In genomic region chr11:65084598-65085375, GRCh38 we compare ENCODE assay signal across 8 cellular contexts. TPM values are rescaled to one million over a fixed set of nuclear protein-coding genes. Genes with fewer than 3 reads are reported as not detected.
DNase-seq lines count a peak whose midpoint lies in the region; TF ChIP-seq lines count a peak whose summit lies in the region.

No MANE protein-coding gene starts in this region.

- peaks cover 6% of the 10 kb centered on the region; the same call in 1 of the 2 replicates for H3K36me3 ChIP-seq in Loucy (ENCODE audit: insufficient read depth, low read length)
- H3K36me3 ChIP-seq in endocrine pancreas (ENCODE audit: control insufficient read depth, insufficient read depth, low read length): no peaks in the 10 kb centered on the region
- no peaks in the 10 kb centered on the region for H3K36me3 ChIP-seq in ovary

- TF ChIP-seq CTCF in Loucy (conservative IDR thresholded peaks at IDR 0.05; ENCODE audit: low read length) (no peak), ovary (IDR thresholded peaks at IDR 0.05) (no peak)

- TF ChIP-seq EP300 in ovary (IDR thresholded peaks at IDR 0.05): no peak

- WGBS in ovary, 3 donors: 38 to 42% (median 38%) methylated on average over 23 of the region's 23 CpGs

- H3K27me3 ChIP-seq in Loucy (ENCODE audit: insufficient read depth, low read length, poor library complexity, severe bottlenecking) (no peaks in the 10 kb centered on the region), endocrine pancreas (ENCODE audit: control insufficient read depth, insufficient read depth, low read length) (no peaks in the 10 kb centered on the region), ovary (no peaks in the 10 kb centered on the region)

- peak overlapping the region; percentile 51; the same call in 1 of the 2 replicates for H2AFZ ChIP-seq in Loucy (ENCODE audit: low read length)

- H3K9me2 ChIP-seq in Loucy (replicated peaks; ENCODE audit: low read depth, low read length): no peaks in the 10 kb centered on the region

- peak overlapping the region; percentile 75 to 86 for H3K27ac ChIP-seq in ovary

- no peaks in the 10 kb centered on the region for H3K9me3 ChIP-seq in Loucy (ENCODE audit: insufficient read depth, low read depth, low read length)
- H3K9me3 ChIP-seq in endocrine pancreas (ENCODE audit: control insufficient read depth, low read length): no peaks in the 10 kb centered on the region
- no peaks in the 10 kb centered on the region for H3K9me3 ChIP-seq in ovary

- no peak for TF ChIP-seq POLR2A in ovary (IDR thresholded peaks at IDR 0.05)

- intact Hi-C loops in ovary (cut with DNase I): loop anchor here in 2 of 4 donors (5.0 kb wide), 2 partner anchors 33 to 72 kb away; partner anchors contain the start of genes ARL2 (in 1 of the 2) and ZNHIT2 (in 1 of the 2)

- H3K4me1 ChIP-seq in Loucy (ENCODE audit: insufficient read depth, low read length, poor library complexity, severe bottlenecking) (peaks cover 30% of the 10 kb centered on the region), endocrine pancreas (ENCODE audit: control insufficient read depth, insufficient read depth, low read length) (no peaks in the 10 kb centered on the region), ovary (ENCODE audit: insufficient read depth) (peaks cover 7% of the 10 kb centered on the region)

- H3F3A ChIP-seq in Loucy (ENCODE audit: low read depth): no peaks in the 10 kb centered on the region

- H3K9ac ChIP-seq in Loucy (ENCODE audit: low read depth, low read length, poor library complexity, severe bottlenecking) (peak overlapping the region; percentile 87), endocrine pancreas (ENCODE audit: control insufficient read depth, insufficient read depth, low read length) (peak overlapping the region; percentile 98)

- peaks cover 14% of the 10 kb centered on the region for H4K20me1 ChIP-seq in Loucy (ENCODE audit: insufficient read depth, low read length, poor library complexity, severe bottlenecking)

- H3K4me2 ChIP-seq in Loucy (ENCODE audit: low read depth, low read length, poor library complexity, severe bottlenecking): peak overlapping the region; percentile 95

- H3K4me3 ChIP-seq in GM08714 (ENCODE audit: low read length) (peak overlapping the region; percentile 89), Loucy (ENCODE audit: low read length, poor library complexity, severe bottlenecking) (peak overlapping the region; percentile 82), endocrine pancreas (ENCODE audit: control insufficient read depth, insufficient read depth, low read length) (peak overlapping the region; percentile 75), ovary (peak overlapping the region; percentile 77)

- DNase-seq in ovary (no peak), SW480 (ENCODE audit: low spot score) (no peak), NCI-H345 treated with DMSO at 0.1 percent for 48 hours (lab: John Stamatoyannopoulos, UW; ENCODE audit: unreplicated experiment) (no peak), NCI-H1092 (lab: John Stamatoyannopoulos, UW) (no peak), DMS53 treated with DMSO at 0.1 percent for 48 hours (lab: John Stamatoyannopoulos, UW; ENCODE audit: unreplicated experiment) (no peak)

- H3K79me2 ChIP-seq in Loucy (ENCODE audit: insufficient read depth, low read length): peaks cover 59% of the 10 kb centered on the region

RNA-seq across cellular contexts. Expression of gene ZFPL1, which starts 0.8 kb away (rescaled TPM):
- 10 to 100 TPM; 30.5 to 41.6 (median 35.1) TPM for total RNA-seq in ovary
- 10 to 100 TPM; 11.2 to 44.8 TPM for polyA plus RNA-seq in ovary

RNA-seq across cellular contexts. Expression of gene CDCA5, which starts 0.9 kb away (rescaled TPM):
- 1 to 10 TPM in 2 of 7 donors, under 1 TPM in 4, not detected in 1; 0.38 to 2.8 (median 0.52) TPM for total RNA-seq in ovary
- 1 to 10 TPM; 1.0 to 1.2 TPM for polyA plus RNA-seq in ovary

RNA-seq across cellular contexts. Expression of gene VPS51, which starts 11.2 kb away (rescaled TPM):
- 100 to 1,000 TPM; 149 to 543 (median 231) TPM for total RNA-seq in ovary
- 100 to 1,000 TPM in 1 of 2 donors, 10 to 100 TPM in 1; 51.1 to 221 TPM for polyA plus RNA-seq in ovary

RNA-seq across cellular contexts. Expression of gene NAALADL1, which starts 26.4 kb away (rescaled TPM):
- 10 to 100 TPM; 12.1 to 33.7 (median 17.6) TPM for total RNA-seq in ovary
- 10 to 100 TPM in 1 of 2 donors, 1 to 10 TPM in 1; 7.1 to 33.2 TPM for polyA plus RNA-seq in ovary

RNA-seq across cellular contexts. Expression of gene TM7SF2, which starts 26.9 kb away (rescaled TPM):
- 100 to 1,000 TPM in 1 of 7 donors, 10 to 100 TPM in 6; 30.0 to 170 (median 63.6) TPM for total RNA-seq in ovary
- polyA plus RNA-seq in ovary: 100 to 1,000 TPM in 1 of 2 donors, 10 to 100 TPM in 1; 88.8 to 128 TPM
